ENCODE assay signal across 28 cellular contexts in the genomic region with DNA sequence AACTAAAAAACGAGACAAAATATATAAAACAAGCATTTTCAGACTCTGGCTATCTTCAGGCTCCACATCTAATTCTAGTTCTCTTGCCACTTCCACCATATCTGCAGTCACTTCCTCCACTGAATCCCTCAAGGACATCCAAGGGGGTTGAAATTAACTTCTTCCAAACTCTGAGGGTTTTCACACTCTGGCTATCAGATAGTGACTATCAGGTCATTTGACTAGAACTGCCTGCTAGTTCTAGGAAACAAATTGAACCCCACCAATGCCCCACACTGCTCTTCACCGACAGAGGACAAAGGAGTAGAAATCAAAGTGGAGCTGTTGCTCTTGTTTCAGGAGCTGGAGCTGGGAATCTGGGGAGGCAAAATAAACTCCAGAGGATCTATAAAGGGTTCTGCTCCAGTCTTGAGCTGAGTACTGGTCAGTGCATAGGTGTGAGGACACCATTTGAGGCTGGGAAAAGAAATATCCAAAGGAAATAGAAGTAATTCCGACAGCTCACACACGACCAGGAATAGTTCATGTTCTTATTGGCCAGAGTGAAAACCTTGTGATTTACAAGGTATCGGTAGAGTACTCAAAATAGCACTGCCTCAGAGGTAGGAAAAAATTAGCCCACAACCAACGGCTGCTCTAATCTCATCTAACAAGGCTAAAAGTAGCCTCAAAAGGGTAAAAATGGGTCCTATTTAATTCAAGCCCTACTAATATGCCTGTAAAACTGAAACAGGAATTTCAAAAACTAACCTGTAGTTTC.
"Had no signal": no experiment of that assay in that cellular context is flagged by ENCODE, and none has a peak within 500 bp of the region (broad histone marks: within the 10 kb centered on the region; RNA-seq: fewer than 3 reads in every experiment).

No MANE protein-coding gene starts in this region.

- H3K9me3 ChIP-seq: SJSA1 had no signal

- H3K27ac ChIP-seq: SJSA1, WERI-Rb-1 had no signal

- ATAC-seq: activated CD4-positive, alpha-beta T cell treated with anti-CD3 and anti-CD28 coated beads for 36 hours; activated T-helper 17 cell treated with anti-CD3 and anti-CD28 coated beads, Interleukin-2, amount 50 U/mL, for 72 hours; Panc1 had no signal

- H3K4me3 Mint-ChIP-seq: activated CD4-positive, alpha-beta memory T cell treated with anti-CD3 and anti-CD28 coated beads, Interleukin-2, amount 10 ng/mL, durations not matched to agents 7 days and 5 days; activated CD4-positive, alpha-beta T cell treated with anti-CD3 and anti-CD28 coated beads for 36 hours; activated naive CD4-positive, alpha-beta T cell treated with anti-CD3 and anti-CD28 coated beads for 36 hours; activated naive CD8-positive, alpha-beta T cell; activated T-helper 17 cell treated with anti-CD3 and anti-CD28 coated beads, Interleukin-2, amount 50 U/mL, for 72 hours; brain; T-helper 1 cell treated with Interleukin-12 subunit alpha and Interleukin-12 subunit beta and Interleukin-4 antibody, amounts not matched to agents 30 μg/mL and 1 μg/mL, for 36 hours had no signal

- H3K4me1 Mint-ChIP-seq: activated CD4-positive, alpha-beta memory T cell treated with anti-CD3 and anti-CD28 coated beads, Interleukin-2, amount 10 ng/mL, durations not matched to agents 7 days and 5 days; activated CD4-positive, alpha-beta T cell treated with anti-CD3 and anti-CD28 coated beads for 36 hours; activated T-helper 17 cell treated with anti-CD3 and anti-CD28 coated beads, Interleukin-2, amount 50 U/mL, for 72 hours; brain had no signal

- H3K4me3 ChIP-seq: SJSA1 had no signal

- H3K9me3 Mint-ChIP-seq: activated CD4-positive, alpha-beta memory T cell treated with anti-CD3 and anti-CD28 coated beads, Interleukin-2, amount 10 ng/mL, durations not matched to agents 7 days and 5 days; activated naive CD4-positive, alpha-beta T cell treated with anti-CD3 and anti-CD28 coated beads for 36 hours; activated T-helper 17 cell treated with anti-CD3 and anti-CD28 coated beads, Interleukin-2, amount 50 U/mL, for 72 hours; brain; T-helper 1 cell treated with Interleukin-12 subunit alpha and Interleukin-12 subunit beta and Interleukin-4 antibody, amounts not matched to agents 30 μg/mL and 1 μg/mL, for 36 hours had no signal

- H3K27me3 ChIP-seq: SJSA1 had no signal

- H3K27ac Mint-ChIP-seq: activated CD4-positive, alpha-beta memory T cell treated with anti-CD3 and anti-CD28 coated beads, Interleukin-2, amount 10 ng/mL, durations not matched to agents 7 days and 5 days; activated CD4-positive, alpha-beta T cell treated with anti-CD3 and anti-CD28 coated beads for 36 hours; activated naive CD4-positive, alpha-beta T cell treated with anti-CD3 and anti-CD28 coated beads for 36 hours; activated naive CD8-positive, alpha-beta T cell; activated T-helper 17 cell treated with anti-CD3 and anti-CD28 coated beads, Interleukin-2, amount 50 U/mL, for 72 hours; brain; T-helper 1 cell treated with Interleukin-12 subunit alpha and Interleukin-12 subunit beta and Interleukin-4 antibody, amounts not matched to agents 30 μg/mL and 1 μg/mL, for 36 hours had no signal

- DNase-seq: activated CD4-positive, alpha-beta memory T cell treated with anti-CD3 and anti-CD28 coated beads, Interleukin-2, amount 10 ng/mL, durations not matched to agents 7 days and 5 days; activated CD4-positive, alpha-beta T cell treated with anti-CD3 and anti-CD28 coated beads for 36 hours; activated CD4-positive, alpha-beta T cell treated with anti-CD3 and anti-CD28 coated beads, Interleukin-2, amount 50 U/mL, for 1 hour; activated gamma-delta T cell; activated naive CD4-positive, alpha-beta T cell treated with anti-CD3 and anti-CD28 coated beads for 36 hours; activated T-cell treated with anti-CD3 and anti-CD28 coated beads for 4 hours; activated T-cell treated with anti-CD3 and anti-CD28 coated beads, Interleukin-2, amount 50 U/mL, for 48 hours; amygdala; Kasumi-1; KBM-7; NCI-H1092; NCI-H1417 treated with DMSO at 0.1 percent for 48 hours; NCI-H1694; NCI-H2029; NCI-H2107; NCI-H2171 treated with DMSO at 0.1 percent for 48 hours; NCI-H226; NCI-H526; NCI-H774; RPMI8226; SHP77; WERI-Rb-1 had no signal

- H3K27me3 Mint-ChIP-seq: activated CD4-positive, alpha-beta memory T cell treated with anti-CD3 and anti-CD28 coated beads, Interleukin-2, amount 10 ng/mL, durations not matched to agents 7 days and 5 days; activated CD4-positive, alpha-beta T cell treated with anti-CD3 and anti-CD28 coated beads for 36 hours; activated naive CD8-positive, alpha-beta T cell; activated T-helper 17 cell treated with anti-CD3 and anti-CD28 coated beads, Interleukin-2, amount 50 U/mL, for 72 hours; brain had no signal
